1 cellular context compared by ENCODE assay signal in the genomic region with DNA sequence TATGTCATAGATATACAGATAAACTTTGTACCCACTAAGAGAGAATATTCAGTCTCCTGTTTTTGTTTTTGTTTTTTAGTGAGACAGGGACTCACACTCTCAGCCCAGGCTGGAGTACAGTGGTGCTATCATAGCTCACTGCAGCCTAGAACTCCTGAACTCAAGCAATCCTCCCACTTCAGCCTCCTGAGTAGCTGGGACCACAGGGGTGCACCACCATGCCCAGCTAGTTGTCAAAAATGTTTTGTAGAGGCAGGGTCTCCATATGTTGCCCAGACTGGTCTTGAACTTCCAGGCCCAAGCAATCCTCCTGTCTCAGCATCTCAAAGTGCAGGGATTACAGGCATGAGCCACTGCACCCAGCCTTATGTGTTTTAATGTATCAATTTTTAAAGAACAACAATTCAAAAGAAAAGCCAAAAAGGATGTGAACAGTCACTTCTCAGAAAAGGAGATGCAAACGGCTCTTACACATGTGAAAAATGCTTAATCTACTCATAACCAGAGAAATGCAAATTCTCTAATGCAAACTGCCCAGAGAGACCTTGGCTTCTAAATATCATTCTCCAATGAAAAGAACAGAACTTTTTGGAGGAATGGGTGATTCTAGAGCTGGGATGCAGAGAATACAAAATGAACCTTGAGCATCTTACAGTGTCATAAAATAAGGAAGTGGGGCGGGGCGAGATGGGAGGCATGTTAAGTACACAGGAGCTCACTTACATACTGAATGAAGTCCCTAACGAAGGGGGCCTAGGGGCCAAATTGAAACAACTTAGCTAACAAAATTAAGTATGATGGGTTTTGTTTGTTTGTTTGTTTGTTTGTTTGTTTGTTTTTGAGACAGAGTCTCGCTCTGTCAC.
TF ChIP-seq lines count a peak whose summit lies in the region.

No MANE protein-coding gene starts in this region.

TF ChIP-seq in SK-N-SH, 30 proteins besides CTCF, POLR2A, EP300 and RAD21:
- no peak for TF ChIP-seq EZH2phosphoT487 (IDR thresholded peaks at IDR 0.05; ENCODE audit: borderline replicate concordance, low read depth)
- no peak for TF ChIP-seq TAF1 (IDR thresholded peaks at IDR 0.05; ENCODE audit: borderline replicate concordance, low read depth, low read length)
- no peak for TF ChIP-seq USF1 (IDR thresholded peaks at IDR 0.05; ENCODE audit: borderline replicate concordance, low read depth)
- no peak for TF ChIP-seq ZBTB33 (IDR thresholded peaks at IDR 0.05; ENCODE audit: borderline replicate concordance, low read depth)
- TF ChIP-seq NFIC (IDR thresholded peaks at IDR 0.05; ENCODE audit: borderline replicate concordance): no peak
- no peak for TF ChIP-seq GABPA (IDR thresholded peaks at IDR 0.05; ENCODE audit: low read depth)
- TF ChIP-seq FOXJ3 (CRISPR knock-in tag; IDR thresholded peaks at IDR 0.05): no peak
- TF ChIP-seq IRF3 (IDR thresholded peaks at IDR 0.05; ENCODE audit: low read depth, low read length): no peak
- TF ChIP-seq POLR2AphosphoS5 (IDR thresholded peaks at IDR 0.05; ENCODE audit: low read depth, low read length): no peak
- no peak for TF ChIP-seq TCF12 (IDR thresholded peaks at IDR 0.05)
- TF ChIP-seq, protein P1, sequence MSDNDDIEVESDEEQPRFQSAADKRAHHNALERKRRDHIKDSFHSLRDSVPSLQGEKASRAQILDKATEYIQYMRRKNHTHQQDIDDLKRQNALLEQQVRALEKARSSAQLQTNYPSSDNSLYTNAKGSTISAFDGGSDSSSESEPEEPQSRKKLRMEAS (IDR thresholded peaks at IDR 0.05; ENCODE audit: low read depth): no peak
- TF ChIP-seq ELF1 (IDR thresholded peaks at IDR 0.05): no peak
- TF ChIP-seq RCOR1 (IDR thresholded peaks at IDR 0.05; ENCODE audit: low read length): no peak
- TF ChIP-seq YY1 (IDR thresholded peaks at IDR 0.05; ENCODE audit: low read depth): no peak
- no peak for TF ChIP-seq REST (IDR thresholded peaks at IDR 0.05; ENCODE audit: low read depth, low read length)
- no peak for TF ChIP-seq SIN3A (IDR thresholded peaks at IDR 0.05; ENCODE audit: borderline replicate concordance, low read depth, low read length)
- no peak for TF ChIP-seq RXRA (IDR thresholded peaks at IDR 0.05; ENCODE audit: borderline replicate concordance, low read depth)
- no peak for TF ChIP-seq GATA2 (CRISPR knock-in tag; IDR thresholded peaks at IDR 0.05)
TF ChIP-seq in SK-N-SH: peak in this region for 0.
